8 cellular contexts compared by ENCODE assay signal in the genomic region with DNA sequence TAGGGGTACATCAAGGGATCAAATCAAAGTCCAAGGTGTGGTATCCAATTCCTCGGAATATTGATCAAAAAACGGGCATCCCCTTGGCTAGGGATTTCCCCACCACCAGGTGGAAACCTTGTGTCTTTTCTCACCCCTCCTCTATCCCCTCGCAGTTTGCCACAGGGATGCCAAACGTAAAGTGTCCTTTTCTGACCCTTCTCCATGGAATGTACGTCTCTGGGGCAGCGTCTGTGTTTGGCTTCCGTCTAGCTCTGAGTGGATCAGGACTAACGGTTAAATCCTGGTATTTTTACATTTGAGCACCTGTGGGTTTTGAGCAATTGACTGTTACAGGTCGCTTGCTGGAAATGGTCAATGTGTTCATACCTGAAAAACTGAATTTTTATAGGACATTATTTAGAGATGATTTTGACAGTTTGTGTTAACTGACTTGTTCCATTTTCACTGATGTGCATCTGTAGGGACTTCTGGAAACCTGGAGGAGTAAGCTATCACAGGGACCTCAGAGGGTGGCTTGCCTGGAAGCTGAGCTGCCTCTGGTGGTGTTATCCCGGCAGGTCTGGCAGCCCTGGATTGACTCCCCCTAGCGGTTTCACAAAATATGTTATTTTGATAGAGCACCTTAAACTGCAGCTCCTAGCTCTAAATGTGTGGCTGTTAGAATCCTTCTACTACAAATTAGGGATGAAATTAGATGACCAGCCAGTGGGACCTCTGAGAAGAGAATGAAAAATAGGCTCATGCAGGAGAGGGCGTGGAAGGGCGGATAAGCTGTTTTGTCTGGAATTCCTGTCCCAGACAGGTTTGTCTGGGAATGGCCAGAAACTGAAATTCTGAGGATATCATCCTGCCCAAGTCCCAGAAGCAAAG. TPM values are rescaled to one million over a fixed set of nuclear protein-coding genes. Genes with fewer than 3 reads are reported as not detected.
DNase-seq lines count a peak whose midpoint lies in the region; ATAC-seq and TF ChIP-seq lines count a peak whose summit lies in the region.

No MANE protein-coding gene starts in this region.

- TF ChIP-seq POLR2A in spleen (IDR thresholded peaks at IDR 0.05) = no peak

- H3K4me1 ChIP-seq in iPS-20b (ENCODE audit: insufficient read depth, low read length) (peaks cover 8% of the 10 kb centered on the region; the same call in 1 of the 2 replicates), spleen (peaks cover 7 to 44% (median 24%) of the 10 kb centered on the region in 6 donors)

- H3K27me3 ChIP-seq in brain microvascular endothelial cell (replicated peaks) (no peaks in the 10 kb centered on the region), iPS-20b (ENCODE audit: insufficient read depth, low read length) (no peaks in the 10 kb centered on the region), spleen (replicated peaks in 1 of 7) (no peaks in the 10 kb centered on the region)

- peak; percentile 81 for ATAC-seq in HG02852 (IDR thresholded peaks at IDR 0.05; ENCODE audit: unreplicated experiment)

- no peak overlapping the region for H3K9ac ChIP-seq in iPS-20b (ENCODE audit: low read depth, low read length)

- no peaks in the 10 kb centered on the region for H3K9me3 ChIP-seq in iPS-20b (ENCODE audit: insufficient read depth, low read depth, low read length)
- H3K9me3 ChIP-seq in spleen = no peaks in the 10 kb centered on the region

- no peak overlapping the region for H3K27ac ChIP-seq in brain microvascular endothelial cell
- no peak overlapping the region for H3K27ac ChIP-seq in iPS-20b (ENCODE audit: low read length)
- peak overlapping the region in 5 of 8 donors; percentile 54 to 84 (median 69) for H3K27ac ChIP-seq in spleen

- in situ Hi-C loops in brain microvascular endothelial cell (cut with HindIII; ENCODE audit: low pct_ligation_motif_present, low sequenced_read_pairs) = no loop called here

- H3K36me3 ChIP-seq in brain microvascular endothelial cell (replicated peaks) (no peaks in the 10 kb centered on the region), iPS-20b (ENCODE audit: insufficient read depth, low read depth, low read length) (no peaks in the 10 kb centered on the region), spleen (no peaks in the 10 kb centered on the region)

- no peak overlapping the region for H3K4me3 ChIP-seq in brain microvascular endothelial cell (ENCODE audit: low read depth, low read length)
- peak overlapping the region; percentile 27; the same call in 1 of the 2 replicates for H3K4me3 ChIP-seq in iPS-20b (ENCODE audit: low read length)
- no peak overlapping the region for H3K4me3 ChIP-seq in spleen

- intact Hi-C loops in spleen (cut with DNase I; ENCODE audit: low total_unique reads) = loop anchor here (10.0 kb wide), 1 partner anchor 622 kb away; no protein-coding TSS in a partner anchor

- DNase-seq in stimulated activated CD4-positive, alpha-beta T cell treated with anti-CD3 and anti-CD28 coated beads, Interleukin-12 subunit alpha, Interleukin-12 subunit beta, amount 100 ng/mL, for 24 hours (ENCODE audit: low read depth in 2 of 2) = peak; percentile 7 to 29
- DNase-seq in stimulated activated CD4-positive, alpha-beta T cell treated with anti-CD3 and anti-CD28 coated beads, Interleukin-4, amount 100 ng/mL, for 4 hours = no peak
- DNase-seq in NCI-H1417 treated with DMSO at 0.1 percent for 48 hours (lab: John Stamatoyannopoulos, UW) (peak; percentile 50), SW 1271 (lab: John Stamatoyannopoulos, UW) (peak; percentile 1 to 74), brain microvascular endothelial cell (peak; percentile 71), spleen (no peak)

- TF ChIP-seq CTCF in brain microvascular endothelial cell (IDR thresholded peaks at IDR 0.05; ENCODE audit: low read depth, low read length, missing control alignments) (peak; percentile 92), spleen (IDR thresholded peaks at IDR 0.05 in 8 of 11, conservative IDR thresholded peaks at IDR 0.05 in 3 of 11) (peak in 10 of 11 experiments; percentile 14 to 81 (median 68))

- 43 to 54% (median 47%) methylated on average over 13 of the region's 13 CpGs for WGBS in spleen, 5 donors

RNA-seq across cellular contexts. Expression of gene MGST2, which starts 8.8 kb away (rescaled TPM):
- total RNA-seq in spleen = 100 to 1,000 TPM in 1 of 7 donors, 10 to 100 TPM in 6; 41.5 to 114 (median 67.3) TPM
- 10 to 100 TPM; 26.9 to 54.1 (median 50.6) TPM for polyA plus RNA-seq in spleen

Comparison
In these comparisons a context has a peak if more than half of its experiments do, and no peak if none do; other contexts are left out.
1. DNase-seq: peak in stimulated activated CD4-positive, alpha-beta T cell treated with anti-CD3 and anti-CD28 coated beads, Interleukin-12 subunit alpha, Interleukin-12 subunit beta, amount 100 ng/mL, for 24 hours (2 of 2), NCI-H1417 treated with DMSO at 0.1 percent for 48 hours (single experiment), SW 1271 (2 of 2) and brain microvascular endothelial cell (single experiment); none in stimulated activated CD4-positive, alpha-beta T cell treated with anti-CD3 and anti-CD28 coated beads, Interleukin-4, amount 100 ng/mL, for 4 hours (0 of 2) and spleen (single experiment).
2. H3K27ac ChIP-seq: peak in spleen (5 of 8); none in brain microvascular endothelial cell (single experiment) and iPS-20b (single experiment).